ENCODE assay signal across 1 cellular context in the genomic region with DNA sequence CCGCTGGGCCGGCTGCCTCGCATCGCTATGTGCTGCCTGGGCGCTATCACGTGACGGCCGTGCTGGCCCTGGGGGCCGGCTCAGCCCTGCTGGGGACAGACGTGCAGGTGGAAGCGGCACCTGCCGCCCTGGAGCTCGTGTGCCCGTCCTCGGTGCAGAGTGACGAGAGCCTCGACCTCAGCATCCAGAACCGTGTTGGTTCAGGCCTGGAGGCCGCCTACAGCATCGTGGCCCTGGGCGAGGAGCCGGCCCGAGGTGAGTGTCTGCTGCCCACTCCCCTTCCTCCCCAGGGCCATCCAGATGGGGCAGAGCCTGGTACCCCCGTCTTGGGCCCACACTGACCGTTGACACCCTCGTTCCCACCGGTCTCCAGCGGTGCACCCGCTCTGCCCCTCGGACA. TPM values are rescaled to one million over a fixed set of nuclear protein-coding genes. Genes with fewer than 3 reads are reported as not detected.
"Had no signal": no experiment of that assay in that cellular context is flagged by ENCODE, and none has a peak within 500 bp of the region (broad histone marks: within the 10 kb centered on the region; RNA-seq: fewer than 3 reads in every experiment).

No MANE protein-coding gene starts in this region.

RNA-seq across cellular contexts. Expression of a gene that starts 21.4 kb away (rescaled TPM):
- total RNA-seq: smooth muscle cell had no signal
